Comparison of ENCODE assay signal across 34 cellular contexts in the genomic region with DNA sequence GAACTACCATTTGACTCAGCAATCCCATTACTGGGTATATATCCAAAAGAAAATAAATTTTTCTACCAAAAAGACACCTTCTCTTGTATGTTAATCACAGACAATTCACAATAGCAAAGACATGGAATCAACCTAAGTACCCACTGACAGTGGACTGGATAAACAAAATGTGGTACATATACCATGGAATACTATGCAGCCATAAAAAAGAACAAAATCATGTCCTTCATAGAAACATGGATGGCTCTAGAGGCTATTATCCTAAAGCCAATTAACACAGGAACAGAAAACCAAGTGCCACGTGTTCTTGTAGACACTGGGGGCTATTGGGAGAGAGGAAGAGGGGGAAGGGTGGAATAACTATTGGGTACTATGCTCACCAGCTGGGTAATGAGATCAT.
"Had no signal": no experiment of that assay in that cellular context is flagged by ENCODE, and none has a peak within 500 bp of the region (broad histone marks: within the 10 kb centered on the region; RNA-seq: fewer than 3 reads in every experiment).

No MANE protein-coding gene starts in this region.

- H3K27me3 ChIP-seq: MG63 had no signal

- DNase-seq: Karpas-422, Kasumi-1, MG63, MM.1S, MV-4-11, NCI-H1048, NCI-H1092, NCI-H1092 treated with DMSO at 0.1 percent for 48 hours, NCI-H1105, NCI-H1105 treated with DMSO at 0.1 percent for 48 hours, NCI-H1417, NCI-H1417 treated with DMSO at 0.1 percent for 48 hours, NCI-H1436, NCI-H1436 treated with DMSO at 0.1 percent for 48 hours, NCI-H146, NCI-H1694 treated with DMSO at 0.1 percent for 48 hours, NCI-H187, NCI-H187 treated with DMSO at 0.1 percent for 48 hours, NCI-H1930, NCI-H2029, NCI-H2029 treated with DMSO at 0.1 percent for 48 hours, NCI-H2081, NCI-H2081 treated with DMSO at 0.1 percent for 48 hours, NCI-H2107, NCI-H2171, NCI-H2171 treated with DMSO at 0.1 percent for 48 hours, NCI-H2227 treated with DMSO at 0.1 percent for 48 hours, NCI-H226, NCI-H345, NCI-H446, NCI-H446 treated with DMSO at 0.1 percent for 48 hours, NCI-H510A, NCI-H510A treated with DMSO at 0.1 percent for 48 hours, NCI-H524 had no signal

- H3K4me3 ChIP-seq: MG63 had no signal
